Comparison of ENCODE assay signal across 26 cellular contexts in genomic region chr22:49525366-49525765, GRCh38.
"Had no signal": no experiment of that assay in that cellular context is flagged by ENCODE, and none has a peak within 500 bp of the region (broad histone marks: within the 10 kb centered on the region; RNA-seq: fewer than 3 reads in every experiment).

No MANE protein-coding gene starts in this region.

- H3K9me3 ChIP-seq: ascending aorta, body of pancreas, Peyer's patch, SJCRH30, SK-N-SH had no signal

- DNase-seq: activated CD4-positive, alpha-beta T cell treated with anti-CD3 and anti-CD28 coated beads for 36 hours; activated CD4-positive, alpha-beta T cell treated with anti-CD3 and anti-CD28 coated beads, Interleukin-2, amount 50 U/mL, for 1 hour; activated CD8-positive, alpha-beta memory T cell treated with anti-CD3 and anti-CD28 coated beads, Interleukin-2, amount 50 U/mL, for 4 hours; activated CD8-positive, alpha-beta T cell treated with anti-CD3 and anti-CD28 coated beads for 36 hours; activated gamma-delta T cell; activated naive CD8-positive, alpha-beta T cell treated with anti-CD3 and anti-CD28 coated beads, Interleukin-2, amount 50 U/mL, for 24 hours; amniotic stem cell; body of pancreas; KG1; NCI-H1048; NCI-H146; NCI-H187 treated with DMSO at 0.1 percent for 48 hours; NCI-H2081 treated with DMSO at 0.1 percent for 48 hours; NCI-H446; NCI-H524; Peyer's patch; Right ventricle myocardium superior; SJCRH30; SK-N-SH; T-helper 1 cell; WERI-Rb-1 had no signal

- H3K9me2 ChIP-seq: SK-N-SH had no signal

- H3K9ac ChIP-seq: SK-N-SH had no signal

- ATAC-seq: activated CD4-positive, alpha-beta T cell treated with anti-CD3 and anti-CD28 coated beads for 36 hours; activated CD8-positive, alpha-beta T cell treated with anti-CD3 and anti-CD28 coated beads for 36 hours; activated naive CD4-positive, alpha-beta T cell treated with anti-CD3 and anti-CD28 coated beads, Interleukin-2, amount 50 U/mL, for 72 hours; activated naive CD8-positive, alpha-beta T cell treated with anti-CD3 and anti-CD28 coated beads, Interleukin-2, amount 50 U/mL, for 24 hours; body of pancreas had no signal

- H3K9me3 Mint-ChIP-seq: activated CD8-positive, alpha-beta T cell treated with anti-CD3 and anti-CD28 coated beads for 36 hours; activated naive CD4-positive, alpha-beta T cell treated with anti-CD3 and anti-CD28 coated beads, Interleukin-2, amount 50 U/mL, for 72 hours; activated naive CD8-positive, alpha-beta T cell treated with anti-CD3 and anti-CD28 coated beads, Interleukin-2, amount 50 U/mL, for 24 hours; central memory CD8-positive, alpha-beta T cell had no signal

- H3K27ac Mint-ChIP-seq: activated CD4-positive, alpha-beta T cell treated with anti-CD3 and anti-CD28 coated beads for 36 hours; activated CD8-positive, alpha-beta T cell treated with anti-CD3 and anti-CD28 coated beads for 36 hours; activated naive CD4-positive, alpha-beta T cell treated with anti-CD3 and anti-CD28 coated beads, Interleukin-2, amount 50 U/mL, for 72 hours; activated naive CD8-positive, alpha-beta T cell treated with anti-CD3 and anti-CD28 coated beads, Interleukin-2, amount 50 U/mL, for 24 hours; IgD-negative memory B cell had no signal

- H3K4me1 Mint-ChIP-seq: activated CD4-positive, alpha-beta T cell treated with anti-CD3 and anti-CD28 coated beads for 36 hours; activated naive CD8-positive, alpha-beta T cell treated with anti-CD3 and anti-CD28 coated beads, Interleukin-2, amount 50 U/mL, for 24 hours; central memory CD8-positive, alpha-beta T cell had no signal

- H3K36me3 ChIP-seq: ascending aorta, Peyer's patch, SJCRH30, WERI-Rb-1 had no signal

- H3K27me3 ChIP-seq: ascending aorta, body of pancreas, Peyer's patch had no signal

- H3K27me3 Mint-ChIP-seq: activated CD4-positive, alpha-beta T cell treated with anti-CD3 and anti-CD28 coated beads for 36 hours; activated CD8-positive, alpha-beta T cell treated with anti-CD3 and anti-CD28 coated beads for 36 hours; activated naive CD8-positive, alpha-beta T cell treated with anti-CD3 and anti-CD28 coated beads, Interleukin-2, amount 50 U/mL, for 24 hours; central memory CD8-positive, alpha-beta T cell; IgD-negative memory B cell had no signal

- H3K27ac ChIP-seq: ascending aorta, body of pancreas, Peyer's patch, RWPE1, SJCRH30, WERI-Rb-1 had no signal

- H3K4me2 ChIP-seq: SK-N-SH had no signal

- H3K4me3 ChIP-seq: ascending aorta, body of pancreas, Peyer's patch, SJCRH30 had no signal

- H3K4me3 Mint-ChIP-seq: activated CD4-positive, alpha-beta T cell treated with anti-CD3 and anti-CD28 coated beads for 36 hours; activated CD8-positive, alpha-beta T cell treated with anti-CD3 and anti-CD28 coated beads for 36 hours; activated naive CD8-positive, alpha-beta T cell treated with anti-CD3 and anti-CD28 coated beads, Interleukin-2, amount 50 U/mL, for 24 hours; central memory CD8-positive, alpha-beta T cell; IgD-negative memory B cell had no signal

- H3K4me1 ChIP-seq: ascending aorta, body of pancreas, Peyer's patch, SJCRH30 had no signal
